In genomic region chr6:148501178-148501590, GRCh38 we compare ENCODE assay signal across 10 cellular contexts.
A peak's percentile ranks its signal among the peaks of the same experiment; 100 is the strongest.
DNase-seq lines count a peak whose midpoint lies in the region; ATAC-seq and TF ChIP-seq lines count a peak whose summit lies in the region.
"Had no signal": no experiment of that assay in that cellular context is flagged by ENCODE, and none has a peak within 500 bp of the region (broad histone marks: within the 10 kb centered on the region; RNA-seq: fewer than 3 reads in every experiment).

No MANE protein-coding gene starts in this region.

- H3K4me3 ChIP-seq in colonic mucosa (no peak overlapping the region), lung (no peak overlapping the region), tibial nerve (no peak overlapping the region)

- H3K9me3 ChIP-seq in colonic mucosa = no peaks in the 10 kb centered on the region
- no peaks in the 10 kb centered on the region for H3K9me3 ChIP-seq in lung (ENCODE audit: control insufficient read depth in 2 of 2, insufficient read depth in 1 of 2, low read length in 1 of 2)
- H3K9me3 ChIP-seq in tibial nerve = no peaks in the 10 kb centered on the region

- ATAC-seq in lung (ENCODE audit: insufficient read depth, low FRiP score) (peak; percentile 27), GM18867 (IDR thresholded peaks at IDR 0.05; ENCODE audit: unreplicated experiment) (no peak)
- ATAC-seq: T-cell had no signal

- intact Hi-C loops in colonic mucosa (cut with DNase I) = no loop called here

- H3K4me1 ChIP-seq in colonic mucosa = no peaks in the 10 kb centered on the region
- H3K4me1 ChIP-seq in lung (ENCODE audit: control insufficient read depth in 2 of 2, insufficient read depth in 2 of 2, low read length in 2 of 2) = peaks cover 8 to 20% of the 10 kb centered on the region in 2 donors
- peaks cover 0 to 56% (median 4%) of the 10 kb centered on the region in 4 donors for H3K4me1 ChIP-seq in tibial nerve

- H3K27ac ChIP-seq in colonic mucosa = peak overlapping the region; percentile 3
- peak overlapping the region in 1 of 2 donors; percentile 17 for H3K27ac ChIP-seq in lung (ENCODE audit: low read depth in 1 of 2, low read length in 1 of 2)
- peak overlapping the region; percentile 68 to 93 (median 82) for H3K27ac ChIP-seq in tibial nerve

- WGBS in lung, 2 donors = 81 to 93% methylated on average over 5 of the region's 5 CpGs
- 41 to 46% methylated on average over 5 of the region's 5 CpGs for WGBS in tibial nerve, 2 donors

- H3K27me3 ChIP-seq in colonic mucosa (no peaks in the 10 kb centered on the region), lung (ENCODE audit: control insufficient read depth, insufficient read depth) (no peaks in the 10 kb centered on the region), tibial nerve (no peaks in the 10 kb centered on the region)

- no peak for TF ChIP-seq CTCF in colonic mucosa (IDR thresholded peaks at IDR 0.05)
- no peak for TF ChIP-seq CTCF in lung (IDR thresholded peaks at IDR 0.05; ENCODE audit: control extremely low read depth, extremely low read depth)
- TF ChIP-seq CTCF in tibial nerve (IDR thresholded peaks at IDR 0.05) = no peak

- TF ChIP-seq POLR2A in tibial nerve (IDR thresholded peaks at IDR 0.05) = no peak

- TF ChIP-seq EP300 in tibial nerve (IDR thresholded peaks at IDR 0.05) = peak; percentile 77 to 97

- H3K36me3 ChIP-seq in colonic mucosa (no peaks in the 10 kb centered on the region), lung (ENCODE audit: control insufficient read depth in 2 of 2, insufficient read depth in 2 of 2, low read length in 2 of 2) (no peaks in the 10 kb centered on the region), tibial nerve (no peaks in the 10 kb centered on the region)

- peak; percentile 98 for DNase-seq in LHCN-M2 (ENCODE audit: low read depth)
- peak; percentile 37 for DNase-seq in colonic mucosa
- no peak for DNase-seq in lung (ENCODE audit: low spot score)
- peak; percentile 54 to 80 for DNase-seq in tibial nerve (ENCODE audit: low spot score in 2 of 2)
- no peak for DNase-seq in COR-L47 (lab: John Stamatoyannopoulos, UW)
- DNase-seq in activated effector memory CD4-positive, alpha-beta T cell treated with Interleukin-2 at 50 U/mL for 16 hours = no peak
- DNase-seq in NCI-H187 (lab: John Stamatoyannopoulos, UW) = no peak
- DNase-seq: stimulated activated CD4-positive, alpha-beta T cell treated with anti-CD3 and anti-CD28 coated beads, Interleukin-2, amount 100 ng/mL, for 24 hours; T-cell had no signal

- no peak overlapping the region for H3K9ac ChIP-seq in colonic mucosa (ENCODE audit: low read depth in 2 of 2, low read length in 2 of 2)

Comparison
In these comparisons a context has a peak if more than half of its experiments do, and no peak if none do; other contexts are left out.
1. DNase-seq: peak in LHCN-M2 (single experiment), colonic mucosa (single experiment) and tibial nerve (2 of 2); none in lung (single experiment), COR-L47 (single experiment), activated effector memory CD4-positive, alpha-beta T cell treated with Interleukin-2 at 50 U/mL for 16 hours (single experiment) and NCI-H187 (0 of 2).